Comparison of ENCODE assay signal across 8 cellular contexts in genomic region chr1:20787100-20787774, GRCh38. TPM values are rescaled to one million over a fixed set of nuclear protein-coding genes. Genes with fewer than 3 reads are reported as not detected.
DNase-seq lines count a peak whose midpoint lies in the region; ATAC-seq, FAIRE-seq and TF ChIP-seq lines count a peak whose summit lies in the region.

HP1BP3 (minus strand) TSS chr1:20787307; CDS start chr1:20780440, 6,867 bp downstream.

- ATAC-seq in HG02623 (IDR thresholded peaks at IDR 0.05; ENCODE audit: unreplicated experiment), result peak; percentile 38
- ATAC-seq in T-helper 17 cell, result peak; percentile 68
- peak; percentile 82 for ATAC-seq in left ventricle myocardium superior

- peak; percentile 81 for TF ChIP-seq POLR2A in GM12892 (IDR thresholded peaks at IDR 0.05; ENCODE audit: low read depth, low read length)

- intact Hi-C loops in left ventricle myocardium superior (cut with micrococcal nuclease), result no loop called here

- peak; percentile 87 for FAIRE-seq in GM12892 (lab: Jason Lieb, UNC)

- H3K9me3 ChIP-seq in T-helper 17 cell (ENCODE audit: control insufficient read depth, low read length, poor library complexity, severe bottlenecking), result no peaks in the 10 kb centered on the region

- DNase-seq in GM12892 (ENCODE audit: insufficient read length) (peak; percentile 62), NCI-H1105 (lab: John Stamatoyannopoulos, UW) (peak; percentile 72), T-helper 17 cell (peak; percentile 84 to 89 (median 85)), amygdala (lab: John Stamatoyannopoulos, UW) (peak in 50 of 56 donors; percentile 37 to 85 (median 70)), left ventricle myocardium superior (peak; percentile 91), pulmonary artery endothelial cell (ENCODE audit: low read depth, low spot score) (peak; percentile 13)

- H3K4me3 Mint-ChIP-seq in T-helper 17 cell, result peak within 1 kb of the TSS; percentile 99

- H3K27ac ChIP-seq in urinary bladder (ENCODE audit: low read depth), result peak within 1 kb of the TSS; percentile 99

- peak within 1 kb of the TSS; percentile 76 for H3K4me3 ChIP-seq in urinary bladder (ENCODE audit: low read depth, low read length)

- H3K4me1 ChIP-seq in urinary bladder (ENCODE audit: insufficient read depth), result no peaks in the 10 kb centered on the region

- no peaks in the 10 kb centered on the region for H3K36me3 Mint-ChIP-seq in T-helper 17 cell (ENCODE audit: low read depth)

- H3K27me3 Mint-ChIP-seq in T-helper 17 cell, result no peaks in the 10 kb centered on the region

- peaks cover 26% of the 10 kb centered on the region for H3K4me1 Mint-ChIP-seq in T-helper 17 cell

- no peaks in the 10 kb centered on the region for H3K36me3 ChIP-seq in urinary bladder (ENCODE audit: insufficient read depth)

- peak within 1 kb of the TSS; percentile 96 for H3K27ac Mint-ChIP-seq in T-helper 17 cell

- under 1% methylated on average over 90 of the region's 90 CpGs for WGBS in urinary bladder

RNA-seq across cellular contexts. Expression of gene HP1BP3, which starts in this region (rescaled TPM):
- polyA plus RNA-seq in GM12892 (2012; ENCODE audit: missing spikeins), result 110 TPM
- 100 to 1,000 TPM; 210 to 230 TPM for total RNA-seq in T-helper 17 cell
- 121 TPM for total RNA-seq in left ventricle myocardium superior
- total RNA-seq in pulmonary artery endothelial cell, result 182 and 235 TPM in 2 replicates
- total RNA-seq in urinary bladder, result 385 TPM
- 186 TPM for polyA plus RNA-seq in urinary bladder

Comparison
In these comparisons a context has a peak if more than half of its experiments do, and no peak if none do; other contexts are left out.
1. Peak in every context shown above with its lines: DNase-seq, ATAC-seq, H3K4me3 ChIP-seq and H3K27ac ChIP-seq.
2. DNase-seq: peak in every context shown above with its lines; median percentile 91 in left ventricle myocardium superior; 85 in T-helper 17 cell; 72 in NCI-H1105; 70 in amygdala; 62 in GM12892; 13 in pulmonary artery endothelial cell.